27 cellular contexts compared by ENCODE assay signal in genomic region chr5:139065296-139065695, GRCh38.
A peak's percentile ranks its signal among the peaks of the same experiment; 100 is the strongest.
DNase-seq lines count a peak whose midpoint lies in the region; ATAC-seq, FAIRE-seq and TF ChIP-seq lines count a peak whose summit lies in the region.
"Had no signal": no experiment of that assay in that cellular context is flagged by ENCODE, and none has a peak within 500 bp of the region (broad histone marks: within the 10 kb centered on the region; RNA-seq: fewer than 3 reads in every experiment).

No MANE protein-coding gene starts in this region.

- peak overlapping the region; percentile 65 to 92 (median 79) for H3K27ac Mint-ChIP-seq in nephron
- H3K27ac Mint-ChIP-seq in WTC11: no peak overlapping the region
- no peak overlapping the region for H3K27ac Mint-ChIP-seq in activated CD4-positive, alpha-beta memory T cell treated with anti-CD3 and anti-CD28 coated beads, Interleukin-2, amount 10 ng/mL, durations not matched to agents 7 days and 5 days
- H3K27ac Mint-ChIP-seq: activated B cell treated with CpG ODN at 0.5 μM for 24 hours; activated CD8-positive, alpha-beta T cell treated with anti-CD3 and anti-CD28 coated beads, Interleukin-2, amount 10 ng/mL, durations not matched to agents 7 days and 5 days; CD4-positive, alpha-beta T cell; mesothelial cell of epicardium had no signal

- H3K9me3 Mint-ChIP-seq in nephron (no peaks in the 10 kb centered on the region), WTC11 (no peaks in the 10 kb centered on the region)
- no peaks in the 10 kb centered on the region for H3K9me3 Mint-ChIP-seq in activated CD4-positive, alpha-beta memory T cell treated with anti-CD3 and anti-CD28 coated beads, Interleukin-2, amount 10 ng/mL, durations not matched to agents 7 days and 5 days
- H3K9me3 Mint-ChIP-seq: activated B cell treated with CpG ODN at 0.5 μM for 24 hours; activated T-cell treated with anti-CD3 and anti-CD28 coated beads, Interleukin-2, amount 50 U/mL, for 4 hours; CD4-positive, alpha-beta T cell; mesothelial cell of epicardium had no signal

- no peak overlapping the region for H2AFZ ChIP-seq in Karpas-422 (ENCODE audit: low read length)

- TF ChIP-seq RAD21 in A549 (conservative IDR thresholded peaks at IDR 0.05 in 1 of 2, IDR thresholded peaks at IDR 0.05 in 1 of 2): no peak

- no peak for DNase-seq in A549 (ENCODE audit: low read depth in 1 of 2, low spot score in 1 of 2)
- peak; percentile 76 for DNase-seq in Karpas-422
- DNase-seq in epithelial cell of proximal tubule (ENCODE audit: low read depth): peak; percentile 30
- no peak for DNase-seq in WTC11 (ENCODE audit: low spot score)
- no peak for DNase-seq in stimulated activated CD4-positive, alpha-beta T cell treated with anti-CD3 and anti-CD28 coated beads, Interleukin-15, amount 100 ng/mL, for 24 hours
- no peak for DNase-seq in activated CD4-positive, alpha-beta memory T cell treated with anti-CD3 and anti-CD28 coated beads, Interleukin-2, amount 10 ng/mL, durations not matched to agents 7 days and 5 days
- DNase-seq: activated B cell treated with CpG ODN at 0.5 μM for 24 hours; activated CD8-positive, alpha-beta T cell treated with anti-CD3 and anti-CD28 coated beads, Interleukin-2, amount 10 ng/mL, durations not matched to agents 7 days and 5 days; activated naive CD4-positive, alpha-beta T cell treated with anti-CD3 and anti-CD28 coated beads, Interleukin-2, amount 50 U/mL, for 16 hours; activated T-cell treated with anti-CD3 and anti-CD28 coated beads, Interleukin-2, amount 50 U/mL, for 4 hours; CD4-positive, alpha-beta T cell; EL; Kasumi-1; left cardiac atrium; NCI-H1105 treated with DMSO at 0.1 percent for 48 hours; NCI-H2107; NCI-H748 treated with DMSO at 0.1 percent for 48 hours; SJCRH30; stimulated activated CD4-positive, alpha-beta T cell treated with anti-CD3 and anti-CD28 coated beads, Interleukin-12 subunit alpha, Interleukin-12 subunit beta, amount 100 ng/mL, for 4 hours; T-helper 2 cell had no signal

- CTCF ChIA-PET in A549 (lab: Yijun Ruan, JAX) (interaction anchor here (1.1 to 1.3 kb wide), 2 partner anchors 11 to 14 kb away, joined by 3 read pairs; no protein-coding TSS in a partner anchor), WTC11 (lab: Charles Lee) (no interaction called here)
- CTCF ChIA-PET in activated CD4-positive, alpha-beta memory T cell treated with anti-CD3 and anti-CD28 coated beads, Interleukin-2, amount 10 ng/mL, durations not matched to agents 7 days and 5 days (lab: Charles Lee): interaction anchor here (0.7 kb wide), 1 partner anchor 236 kb away, joined by 3 read pairs; no protein-coding TSS in a partner anchor

- H3K27ac ChIP-seq in A549 (no peak overlapping the region), Karpas-422 (ENCODE audit: low read length) (peak overlapping the region; percentile 67)
- H3K27ac ChIP-seq: SJCRH30, suprapubic skin had no signal

- no peak for TF ChIP-seq POLR2A in A549 (IDR thresholded peaks at IDR 0.05; ENCODE audit: low read length)

- FAIRE-seq in A549 (lab: Jason Lieb, UNC): no peak
- FAIRE-seq: endometrium, frontal cortex had no signal

- H3K9me3 ChIP-seq in A549 (no peaks in the 10 kb centered on the region), Karpas-422 (ENCODE audit: low read length) (no peaks in the 10 kb centered on the region)
- H3K9me3 ChIP-seq: SJCRH30, suprapubic skin had no signal

- H3K9me2 ChIP-seq in Karpas-422 (replicated peaks; ENCODE audit: insufficient read depth, low read length): no peaks in the 10 kb centered on the region

- peaks cover 39% of the 10 kb centered on the region for H3K4me1 ChIP-seq in A549
- H3K4me1 ChIP-seq in Karpas-422 (ENCODE audit: low read length): peaks cover 45% of the 10 kb centered on the region
- H3K4me1 ChIP-seq: SJCRH30 had no signal

- no peaks in the 10 kb centered on the region for H3K27me3 ChIP-seq in Karpas-422 (ENCODE audit: low read length)
- H3K27me3 ChIP-seq: SJCRH30, suprapubic skin had no signal

- peak overlapping the region in 1 of 3 experiments; percentile 40 for H3K4me3 Mint-ChIP-seq in nephron
- no peak overlapping the region for H3K4me3 Mint-ChIP-seq in WTC11
- no peak overlapping the region for H3K4me3 Mint-ChIP-seq in activated CD4-positive, alpha-beta memory T cell treated with anti-CD3 and anti-CD28 coated beads, Interleukin-2, amount 10 ng/mL, durations not matched to agents 7 days and 5 days
- H3K4me3 Mint-ChIP-seq: activated B cell treated with CpG ODN at 0.5 μM for 24 hours; activated CD8-positive, alpha-beta T cell treated with anti-CD3 and anti-CD28 coated beads, Interleukin-2, amount 10 ng/mL, durations not matched to agents 7 days and 5 days; activated T-cell treated with anti-CD3 and anti-CD28 coated beads, Interleukin-2, amount 50 U/mL, for 4 hours; CD4-positive, alpha-beta T cell; mesothelial cell of epicardium had no signal

- H3K36me3 Mint-ChIP-seq in nephron (ENCODE audit: low read depth) (no peaks in the 10 kb centered on the region), WTC11 (no peaks in the 10 kb centered on the region)
- no peaks in the 10 kb centered on the region for H3K36me3 Mint-ChIP-seq in activated CD4-positive, alpha-beta memory T cell treated with anti-CD3 and anti-CD28 coated beads, Interleukin-2, amount 10 ng/mL, durations not matched to agents 7 days and 5 days (ENCODE audit: low read depth)
- H3K36me3 Mint-ChIP-seq: mesothelial cell of epicardium had no signal

- POLR2A ChIA-PET in A549 (lab: Yijun Ruan, JAX): no interaction called here
- POLR2A ChIA-PET in WTC11 (lab: Charles Lee): no interaction called here
- POLR2A ChIA-PET in activated CD4-positive, alpha-beta memory T cell treated with anti-CD3 and anti-CD28 coated beads, Interleukin-2, amount 10 ng/mL, durations not matched to agents 7 days and 5 days (lab: Charles Lee): interaction anchor here (0.7 kb wide), 1 partner anchor 23 kb away, joined by 3 read pairs; no protein-coding TSS in a partner anchor

- H3K36me3 ChIP-seq in Karpas-422 (ENCODE audit: insufficient read depth, low read length): no peaks in the 10 kb centered on the region
- H3K36me3 ChIP-seq: SJCRH30, suprapubic skin had no signal

- peak overlapping the region; percentile 7; the same call in 1 of the 3 replicates for H3K4me2 ChIP-seq in A549
- H3K4me2 ChIP-seq in Karpas-422 (ENCODE audit: low read depth, low read length, poor library complexity, severe bottlenecking): peak overlapping the region; percentile 54

- H3K4me3 ChIP-seq in A549: no peak overlapping the region
- no peak overlapping the region for H3K4me3 ChIP-seq in Karpas-422 (ENCODE audit: low read length)
- H3K4me3 ChIP-seq in epithelial cell of proximal tubule (ENCODE audit: low read depth, low read length): no peak overlapping the region
- H3K4me3 ChIP-seq: SJCRH30, suprapubic skin had no signal

- H3K27me3 Mint-ChIP-seq in nephron (ENCODE audit: low read depth): no peaks in the 10 kb centered on the region
- no peaks in the 10 kb centered on the region for H3K27me3 Mint-ChIP-seq in WTC11 (ENCODE audit: low read depth)
- H3K27me3 Mint-ChIP-seq in activated CD4-positive, alpha-beta memory T cell treated with anti-CD3 and anti-CD28 coated beads, Interleukin-2, amount 10 ng/mL, durations not matched to agents 7 days and 5 days: no peaks in the 10 kb centered on the region
- H3K27me3 Mint-ChIP-seq: activated B cell treated with CpG ODN at 0.5 μM for 24 hours; CD4-positive, alpha-beta T cell had no signal

- peaks cover 3% of the 10 kb centered on the region; the same call in 1 of the 2 replicates for H4K20me1 ChIP-seq in Karpas-422 (ENCODE audit: insufficient read depth, low read depth, low read length)

- ATAC-seq in A549 (no peak), WTC11 (no peak), GM19351 (IDR thresholded peaks at IDR 0.05; ENCODE audit: unreplicated experiment) (no peak)
- ATAC-seq: activated CD8-positive, alpha-beta T cell treated with anti-CD3 and anti-CD28 coated beads, Interleukin-2, amount 10 ng/mL, durations not matched to agents 7 days and 5 days; activated T-cell treated with anti-CD3 and anti-CD28 coated beads, Interleukin-2, amount 50 U/mL, for 4 hours; Panc1 had no signal

- H3K4me1 Mint-ChIP-seq in nephron: peaks cover 90% of the 10 kb centered on the region
- H3K4me1 Mint-ChIP-seq in WTC11: peaks cover 22% of the 10 kb centered on the region
- H3K4me1 Mint-ChIP-seq in activated CD4-positive, alpha-beta memory T cell treated with anti-CD3 and anti-CD28 coated beads, Interleukin-2, amount 10 ng/mL, durations not matched to agents 7 days and 5 days: peaks cover 11% of the 10 kb centered on the region

- TF ChIP-seq EP300 in A549 (IDR thresholded peaks at IDR 0.05): no peak

- 0 out of 2 replicates have a peak overlapping the region, but pooled peaks have one; percentile 24 for H3K9ac ChIP-seq in Karpas-422 (ENCODE audit: low read length)

- TF ChIP-seq CTCF in A549 (IDR thresholded peaks at IDR 0.05) (no peak), epithelial cell of proximal tubule (conservative IDR thresholded peaks at IDR 0.05; ENCODE audit: low read depth, low read length) (no peak), nephron (IDR thresholded peaks at IDR 0.05; ENCODE audit: unreplicated experiment in 3 of 3) (no peak), WTC11 (IDR thresholded peaks at IDR 0.05) (no peak)

- no peaks in the 10 kb centered on the region for H3K79me2 ChIP-seq in Karpas-422 (ENCODE audit: low read length)

TF ChIP-seq in A549, 52 proteins besides CTCF, POLR2A, EP300 and RAD21 (continues in another document):
- no peak for TF ChIP-seq USF2 (IDR thresholded peaks at IDR 0.05)
- no peak for TF ChIP-seq CBX2 (IDR thresholded peaks at IDR 0.05; ENCODE audit: borderline replicate concordance, low read depth)
- TF ChIP-seq ZFP36 (IDR thresholded peaks at IDR 0.05; ENCODE audit: borderline replicate concordance, partially characterized antibody): no peak
- no peak for TF ChIP-seq JUN (IDR thresholded peaks at IDR 0.05)

TF ChIP-seq in WTC11, 78 proteins besides CTCF, POLR2A, EP300 and RAD21 (continues in another document):
- TF ChIP-seq USF1 (CRISPR knock-in tag; IDR thresholded peaks at IDR 0.05) (no peak), GABPB1 (CRISPR knock-in tag; IDR thresholded peaks at IDR 0.05) (no peak), CREM (CRISPR knock-in tag; IDR thresholded peaks at IDR 0.05) (no peak), NR2C2 (CRISPR knock-in tag; IDR thresholded peaks at IDR 0.05) (no peak), OVOL2 (CRISPR knock-in tag; IDR thresholded peaks at IDR 0.05; ENCODE audit: borderline replicate concordance) (no peak), JAZF1 (CRISPR knock-in tag; IDR thresholded peaks at IDR 0.05) (no peak), ZMAT4 (CRISPR knock-in tag; IDR thresholded peaks at IDR 0.05) (no peak)

Comparison
In these comparisons a context has a peak if more than half of its experiments do, and no peak if none do; other contexts are left out.
1. DNase-seq: peak in Karpas-422 (single experiment) and epithelial cell of proximal tubule (single experiment); none in A549 (0 of 2), WTC11 (single experiment), stimulated activated CD4-positive, alpha-beta T cell treated with anti-CD3 and anti-CD28 coated beads, Interleukin-15, amount 100 ng/mL, for 24 hours (single experiment) and activated CD4-positive, alpha-beta memory T cell treated with anti-CD3 and anti-CD28 coated beads, Interleukin-2, amount 10 ng/mL, durations not matched to agents 7 days and 5 days (single experiment).
2. H3K27ac Mint-ChIP-seq: peak in nephron (3 of 3); none in WTC11 (single experiment) and activated CD4-positive, alpha-beta memory T cell treated with anti-CD3 and anti-CD28 coated beads, Interleukin-2, amount 10 ng/mL, durations not matched to agents 7 days and 5 days (single experiment).